Comparison of ENCODE assay signal across 9 cellular contexts in the genomic region with DNA sequence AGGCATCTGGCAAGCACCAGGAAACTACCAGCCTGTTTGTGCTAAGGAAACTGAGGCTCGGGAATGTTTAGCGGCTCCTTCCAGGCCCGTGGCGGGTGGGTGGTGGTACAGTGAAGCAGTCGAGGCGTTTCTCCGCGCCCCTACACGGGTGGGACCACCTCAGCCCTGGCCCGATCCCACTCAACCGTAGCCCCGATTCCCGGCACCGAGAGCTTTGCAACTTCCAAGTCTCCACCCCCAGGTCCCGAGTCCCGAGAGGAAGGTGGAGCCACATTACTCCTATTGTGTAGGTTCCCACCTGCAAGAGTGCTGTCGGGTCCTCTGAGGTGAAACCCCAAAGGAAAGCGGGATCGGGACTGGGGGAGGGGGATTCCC. TPM values are rescaled to one million over a fixed set of nuclear protein-coding genes. Genes with fewer than 3 reads are reported as not detected.
A peak's percentile ranks its signal among the peaks of the same experiment; 100 is the strongest.
DNase-seq lines count a peak whose midpoint lies in the region; ATAC-seq and TF ChIP-seq lines count a peak whose summit lies in the region.
"Had no signal": no experiment of that assay in that cellular context is flagged by ENCODE, and none has a peak within 500 bp of the region (broad histone marks: within the 10 kb centered on the region; RNA-seq: fewer than 3 reads in every experiment).

No MANE protein-coding gene starts in this region.

- H3K4me3 ChIP-seq in BE2C (ENCODE audit: low read depth, low read length): peak overlapping the region; percentile 75
- peak overlapping the region; percentile 76 for H3K4me3 ChIP-seq in effector memory CD4-positive, alpha-beta T cell (ENCODE audit: insufficient read depth, low read depth, low read length, poor library complexity, severe bottlenecking)

- H3K36me3 Mint-ChIP-seq in naive B cell: no peaks in the 10 kb centered on the region

- H3K27ac ChIP-seq in effector memory CD4-positive, alpha-beta T cell (ENCODE audit: insufficient read depth, low read length, poor library complexity, severe bottlenecking): peak overlapping the region; percentile 77

- no peaks in the 10 kb centered on the region for H3K4me1 ChIP-seq in BE2C
- peaks cover 17% of the 10 kb centered on the region for H3K4me1 ChIP-seq in effector memory CD4-positive, alpha-beta T cell (ENCODE audit: control insufficient read depth, insufficient read depth, low read length, poor library complexity, severe bottlenecking)

- H3K9me3 ChIP-seq in BE2C: no peaks in the 10 kb centered on the region
- H3K9me3 ChIP-seq in effector memory CD4-positive, alpha-beta T cell (ENCODE audit: control insufficient read depth, low read length): no peaks in the 10 kb centered on the region

- H3K36me3 ChIP-seq in BE2C: no peaks in the 10 kb centered on the region
- H3K36me3 ChIP-seq in effector memory CD4-positive, alpha-beta T cell (ENCODE audit: control insufficient read depth, insufficient read depth, low read length): no peaks in the 10 kb centered on the region

- H3K9me3 Mint-ChIP-seq in naive B cell: no peaks in the 10 kb centered on the region

- H3K27me3 ChIP-seq in BE2C: no peaks in the 10 kb centered on the region
- no peaks in the 10 kb centered on the region for H3K27me3 ChIP-seq in effector memory CD4-positive, alpha-beta T cell (replicated peaks; ENCODE audit: control insufficient read depth, insufficient read depth, low read length, poor library complexity, severe bottlenecking)

- H3K4me3 Mint-ChIP-seq in naive B cell: peak overlapping the region; percentile 91 to 95 (median 93)

- ATAC-seq in GM21447 (IDR thresholded peaks at IDR 0.05; ENCODE audit: unreplicated experiment) (peak; percentile 9), naive B cell (ENCODE audit: low read depth in 2 of 2) (peak in 1 of 2 donors; percentile 6), GM21786 (IDR thresholded peaks at IDR 0.05; ENCODE audit: unreplicated experiment) (no peak), HG02588 (IDR thresholded peaks at IDR 0.05; ENCODE audit: unreplicated experiment) (no peak)

- H3K27me3 Mint-ChIP-seq in naive B cell: no peaks in the 10 kb centered on the region

- TF ChIP-seq CTCF in BE2C (IDR thresholded peaks at IDR 0.05; ENCODE audit: low read depth, low read length): no peak

- DNase-seq in BE2C: no peak
- peak; percentile 74 for DNase-seq in NCI-H510A (lab: John Stamatoyannopoulos, UW)
- DNase-seq in effector memory CD4-positive, alpha-beta T cell: no peak
- DNase-seq in naive B cell: no peak
- DNase-seq in H4 (ENCODE audit: low spot score): no peak

- peaks cover 26 to 32% (median 27%) of the 10 kb centered on the region in 3 donors for H3K4me1 Mint-ChIP-seq in naive B cell

- H3K27ac Mint-ChIP-seq in naive B cell: peak overlapping the region in 5 of 6 donors; percentile 77 to 95 (median 85)

RNA-seq across cellular contexts. Expression of gene DPP3, which starts 0.5 kb away (rescaled TPM):
- polyA plus RNA-seq in BE2C (2012; ENCODE audit: insufficient read depth, insufficient read length, low read depth): 35.4 TPM
- polyA plus RNA-seq in naive B cell (ENCODE audit: low read depth in 6 of 6): 10 to 100 TPM; 22.8 to 36.1 (median 23.8) TPM
- total RNA-seq in H4 (2014; rRNA removed; shearing (Covaris generic)): 61.4 and 66.7 TPM in 2 replicates

RNA-seq across cellular contexts. Expression of gene PELI3, which starts 13.0 kb away (rescaled TPM):
- polyA plus RNA-seq in BE2C (2012; ENCODE audit: insufficient read depth, insufficient read length, low read depth): 8.1 TPM
- 1 to 10 TPM; 4.7 to 9.4 (median 5.4) TPM for polyA plus RNA-seq in naive B cell (ENCODE audit: low read depth in 6 of 6)
- 5.6 and 7.5 TPM in 2 replicates for total RNA-seq in H4 (2014; rRNA removed; shearing (Covaris generic))

RNA-seq across cellular contexts. Expression of gene BBS1, which starts 30.7 kb away (rescaled TPM):
- polyA plus RNA-seq in BE2C (2012; ENCODE audit: insufficient read depth, insufficient read length, low read depth): 14.7 TPM
- polyA plus RNA-seq in naive B cell (ENCODE audit: low read depth in 6 of 6): 10 to 100 TPM in 2 of 6 donors, 1 to 10 TPM in 4; 3.2 to 13.8 (median 9.9) TPM
- 12.3 and 14.9 TPM in 2 replicates for total RNA-seq in H4 (2014; rRNA removed; shearing (Covaris generic))

RNA-seq across cellular contexts. Expression of gene MRPL11, which starts 41.1 kb away (rescaled TPM):
- 97.6 TPM for polyA plus RNA-seq in BE2C (2012; ENCODE audit: insufficient read depth, insufficient read length, low read depth)
- 10 to 100 TPM; 69.1 to 95.1 (median 75.1) TPM for polyA plus RNA-seq in naive B cell (ENCODE audit: low read depth in 6 of 6)
- total RNA-seq in H4 (2014; rRNA removed; shearing (Covaris generic)): 71.8 and 77.7 TPM in 2 replicates

RNA-seq across cellular contexts. Expression of gene NPAS4, which starts 58.9 kb away (rescaled TPM):
- polyA plus RNA-seq in BE2C (2012; ENCODE audit: insufficient read depth, insufficient read length, low read depth): not detected
- not detected for polyA plus RNA-seq in naive B cell (ENCODE audit: low read depth in 6 of 6)
- total RNA-seq in H4 (2014; rRNA removed; shearing (Covaris generic)): not detected in 2 replicates
- total RNA-seq: LHCN-M2 had no signal
